ENCODE assay signal across 12 cellular contexts in the genomic region with DNA sequence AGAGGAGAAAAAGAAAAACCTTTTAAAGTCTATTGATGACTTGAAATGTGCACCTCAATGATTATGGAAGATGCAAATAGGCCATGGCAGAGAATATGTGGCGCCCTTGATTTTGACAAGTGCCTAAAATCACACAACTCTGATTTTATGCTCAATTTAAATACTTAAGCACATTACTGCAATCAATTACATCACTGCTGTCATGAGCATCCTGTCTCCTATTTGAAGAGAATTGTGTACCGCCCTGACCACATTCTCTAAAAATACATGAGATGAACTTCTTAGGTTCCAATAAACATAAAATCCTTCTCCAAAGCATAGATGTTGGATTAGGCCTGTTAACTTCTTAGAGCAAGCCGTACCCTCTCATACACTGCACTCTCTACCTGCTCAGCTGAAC. TPM values are rescaled to one million over a fixed set of nuclear protein-coding genes. Genes with fewer than 3 reads are reported as not detected.
DNase-seq lines count a peak whose midpoint lies in the region; ATAC-seq and TF ChIP-seq lines count a peak whose summit lies in the region.
"Had no signal": no experiment of that assay in that cellular context is flagged by ENCODE, and none has a peak within 500 bp of the region (broad histone marks: within the 10 kb centered on the region; RNA-seq: fewer than 3 reads in every experiment).

No MANE protein-coding gene starts in this region.

- CTCF ChIA-PET in CD4-positive, alpha-beta T cell (lab: Charles Lee), result interaction anchor here (1.3 kb wide), 1 partner anchor 14 kb away, joined by 3 read pairs; no protein-coding TSS in a partner anchor
- CTCF ChIA-PET in HCT116 (lab: Charles Lee), result interaction anchor here (0.6 kb wide), 1 partner anchor 26 kb away, joined by 4 read pairs; no protein-coding TSS in a partner anchor

- peaks cover 16% of the 10 kb centered on the region for H3K36me3 Mint-ChIP-seq in CD4-positive, alpha-beta T cell (ENCODE audit: low read depth)
- H3K36me3 Mint-ChIP-seq in activated naive CD8-positive, alpha-beta T cell treated with anti-CD3 and anti-CD28 coated beads, Interleukin-2, amount 50 U/mL, for 24 hours (ENCODE audit: low read depth), result no peaks in the 10 kb centered on the region
- H3K36me3 Mint-ChIP-seq in nephron (ENCODE audit: low read depth), result no peaks in the 10 kb centered on the region

- H3K36me3 ChIP-seq in HCT116 (ENCODE audit: control insufficient read depth in 1 of 2, insufficient read depth in 2 of 2, low read length in 2 of 2), result no peaks in the 10 kb centered on the region

- no peak for TF ChIP-seq CTCF in CD4-positive, alpha-beta T cell (IDR thresholded peaks at IDR 0.05)
- no peak for TF ChIP-seq CTCF in HCT116 (IDR thresholded peaks at IDR 0.05 in 2 of 3, conservative IDR thresholded peaks at IDR 0.05 in 1 of 3; ENCODE audit: borderline replicate concordance in 1 of 3, insufficient read depth in 1 of 3, low read depth in 2 of 3, low read length in 2 of 3)
- no peak for TF ChIP-seq CTCF in nephron (IDR thresholded peaks at IDR 0.05; ENCODE audit: unreplicated experiment in 3 of 3)

- no peaks in the 10 kb centered on the region for H3K9me2 ChIP-seq in HCT116 (ENCODE audit: insufficient read depth)

- POLR2A ChIA-PET in CD4-positive, alpha-beta T cell (lab: Charles Lee), result interaction anchor here (1.5 to 3.9 kb wide), 3 partner anchors 145 to 236 kb away, joined by 4 to 24 read pairs (median 6); a partner anchor contains a TSS
- POLR2A ChIA-PET in HCT116 (lab: Charles Lee), result no interaction called here

- no peak overlapping the region for H3K4me3 ChIP-seq in HCT116 (replicated peaks in 1 of 2; ENCODE audit: low read depth in 1 of 2, low read length in 2 of 2)

- no peak overlapping the region for H3K27ac ChIP-seq in CD4-positive, alpha-beta T cell (ENCODE audit: low read depth, low read length)
- H3K27ac ChIP-seq in HCT116 (ENCODE audit: low read depth, low read length), result no peak overlapping the region

- no peak for TF ChIP-seq RAD21 in HCT116 (IDR thresholded peaks at IDR 0.05; ENCODE audit: low read depth)

- TF ChIP-seq POLR2A in HCT116 (IDR thresholded peaks at IDR 0.05; ENCODE audit: borderline replicate concordance, extremely low read depth, insufficient read depth, insufficient read length), result no peak

- peak overlapping the region; percentile 93 for H3K4me3 Mint-ChIP-seq in CD4-positive, alpha-beta T cell
- H3K4me3 Mint-ChIP-seq in activated naive CD8-positive, alpha-beta T cell treated with anti-CD3 and anti-CD28 coated beads, Interleukin-2, amount 50 U/mL, for 24 hours, result peak overlapping the region; percentile 89
- H3K4me3 Mint-ChIP-seq in nephron, result peak overlapping the region; percentile 81 to 93 (median 87)

- RAD21 ChIA-PET in HCT116 (lab: Charles Lee; ENCODE audit: low non-redundant PET in 1 of 2, low total read pairs in 2 of 2, uncharacterized antibody in 2 of 2, unreplicated experiment in 2 of 2), result no interaction called here

- H3K4me2 ChIP-seq in HCT116 (ENCODE audit: low read length), result 0 out of 2 replicates have a peak overlapping the region, but pooled peaks have one; percentile 99

- H3K4me1 Mint-ChIP-seq in CD4-positive, alpha-beta T cell (ENCODE audit: low read depth), result peaks cover 40% of the 10 kb centered on the region
- H3K4me1 Mint-ChIP-seq in activated naive CD8-positive, alpha-beta T cell treated with anti-CD3 and anti-CD28 coated beads, Interleukin-2, amount 50 U/mL, for 24 hours, result peaks cover 24% of the 10 kb centered on the region
- H3K4me1 Mint-ChIP-seq in nephron, result peaks cover 26% of the 10 kb centered on the region

- H3K9me3 Mint-ChIP-seq in CD4-positive, alpha-beta T cell, result no peaks in the 10 kb centered on the region
- H3K9me3 Mint-ChIP-seq in activated naive CD8-positive, alpha-beta T cell treated with anti-CD3 and anti-CD28 coated beads, Interleukin-2, amount 50 U/mL, for 24 hours, result no peaks in the 10 kb centered on the region
- no peaks in the 10 kb centered on the region for H3K9me3 Mint-ChIP-seq in nephron

- H4K20me1 ChIP-seq in HCT116 (ENCODE audit: insufficient read depth), result no peaks in the 10 kb centered on the region

- no peak overlapping the region for H3K9ac ChIP-seq in HCT116 (ENCODE audit: low read length)

- H3K27me3 ChIP-seq in CD4-positive, alpha-beta T cell (ENCODE audit: control insufficient read depth, insufficient read depth, low read length), result no peaks in the 10 kb centered on the region
- no peaks in the 10 kb centered on the region for H3K27me3 ChIP-seq in HCT116 (ENCODE audit: insufficient read depth, low read length)

- H3K27ac Mint-ChIP-seq in CD4-positive, alpha-beta T cell, result peak overlapping the region; percentile 84
- H3K27ac Mint-ChIP-seq in activated naive CD8-positive, alpha-beta T cell treated with anti-CD3 and anti-CD28 coated beads, Interleukin-2, amount 50 U/mL, for 24 hours, result no peak overlapping the region
- H3K27ac Mint-ChIP-seq in nephron, result peak overlapping the region in 2 of 3 experiments; percentile 29 to 30

- intact Hi-C loops in CD4-positive, alpha-beta T cell (cut with DNase I, micrococcal nuclease), result loop anchor here (5.0 to 10.0 kb wide), 8 partner anchors 104 to 604 kb away; a partner anchor contains a TSS
- intact Hi-C loops in HCT116 (cut with micrococcal nuclease), result loop anchor here (5.0 to 10.0 kb wide), 2 partner anchors 154 to 242 kb away; a partner anchor contains a TSS

- no peak overlapping the region for H2AFZ ChIP-seq in HCT116 (ENCODE audit: low read depth, low read length, poor library complexity, severe bottlenecking)

- ATAC-seq in CD4-positive, alpha-beta T cell (ENCODE audit: poor library complexity), result no peak
- ATAC-seq in HCT116 (no peak), HG02885 (IDR thresholded peaks at IDR 0.05; ENCODE audit: poor library complexity, unreplicated experiment) (no peak), GM18498 (IDR thresholded peaks at IDR 0.05; ENCODE audit: unreplicated experiment) (no peak)
- ATAC-seq in activated naive CD8-positive, alpha-beta T cell treated with anti-CD3 and anti-CD28 coated beads, Interleukin-2, amount 50 U/mL, for 24 hours, result no peak

- peaks cover 6 to 23% of the 10 kb centered on the region in 2 experiments for H3K4me1 ChIP-seq in HCT116 (ENCODE audit: control insufficient read depth in 1 of 2, insufficient read depth in 2 of 2, low read length in 2 of 2)

- no TSS peak for BruUV-seq in HCT116 (replicated peaks; lab: Mats Ljungman, UMichigan)

- no peaks in the 10 kb centered on the region for H3K9me3 ChIP-seq in CD4-positive, alpha-beta T cell (ENCODE audit: control insufficient read depth, low read length)
- no peaks in the 10 kb centered on the region for H3K9me3 ChIP-seq in HCT116 (ENCODE audit: control insufficient read depth in 1 of 2, insufficient read depth in 1 of 2, low read depth in 1 of 2, low read length in 2 of 2)

- DNase-seq in CD4-positive, alpha-beta T cell, result no peak
- DNase-seq in HCT116 (ENCODE audit: low read depth, low spot score) (no peak), pons (ENCODE audit: low spot score) (no peak)
- DNase-seq in activated naive CD8-positive, alpha-beta T cell treated with anti-CD3 and anti-CD28 coated beads, Interleukin-2, amount 50 U/mL, for 24 hours, result no peak
- DNase-seq: activated CD4-positive, alpha-beta T cell treated with anti-CD3 and anti-CD28 coated beads, Interleukin-2, amount 50 U/mL, for 1 hour; DMS53; occipital lobe; SIG-M5; stimulated activated CD4-positive, alpha-beta T cell treated with anti-CD3 and anti-CD28 coated beads, Interleukin-1b, Interleukin-23, amount 100 ng/mL, for 48 hours had no signal

- H3K27me3 Mint-ChIP-seq in CD4-positive, alpha-beta T cell, result peaks cover 3% of the 10 kb centered on the region
- peaks cover 6% of the 10 kb centered on the region for H3K27me3 Mint-ChIP-seq in activated naive CD8-positive, alpha-beta T cell treated with anti-CD3 and anti-CD28 coated beads, Interleukin-2, amount 50 U/mL, for 24 hours
- no peaks in the 10 kb centered on the region for H3K27me3 Mint-ChIP-seq in nephron (ENCODE audit: low read depth)

- no peaks in the 10 kb centered on the region for H3K79me2 ChIP-seq in HCT116 (ENCODE audit: insufficient read depth, low read length)

TF ChIP-seq in HCT116, 20 proteins besides CTCF, POLR2A, EP300 and RAD21:
- TF ChIP-seq, protein P1, sequence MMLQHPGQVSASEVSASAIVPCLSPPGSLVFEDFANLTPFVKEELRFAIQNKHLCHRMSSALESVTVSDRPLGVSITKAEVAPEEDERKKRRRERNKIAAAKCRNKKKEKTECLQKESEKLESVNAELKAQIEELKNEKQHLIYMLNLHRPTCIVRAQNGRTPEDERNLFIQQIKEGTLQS (IDR thresholded peaks at IDR 0.05), result no peak
- no peak for TF ChIP-seq SP1 (IDR thresholded peaks at IDR 0.05; ENCODE audit: low read depth)
- no peak for TF ChIP-seq ZNF274 (IDR thresholded peaks at IDR 0.05; ENCODE audit: low read depth, low read length)
- no peak for TF ChIP-seq SRF (IDR thresholded peaks at IDR 0.05; ENCODE audit: low read depth)
- TF ChIP-seq, protein P2, sequence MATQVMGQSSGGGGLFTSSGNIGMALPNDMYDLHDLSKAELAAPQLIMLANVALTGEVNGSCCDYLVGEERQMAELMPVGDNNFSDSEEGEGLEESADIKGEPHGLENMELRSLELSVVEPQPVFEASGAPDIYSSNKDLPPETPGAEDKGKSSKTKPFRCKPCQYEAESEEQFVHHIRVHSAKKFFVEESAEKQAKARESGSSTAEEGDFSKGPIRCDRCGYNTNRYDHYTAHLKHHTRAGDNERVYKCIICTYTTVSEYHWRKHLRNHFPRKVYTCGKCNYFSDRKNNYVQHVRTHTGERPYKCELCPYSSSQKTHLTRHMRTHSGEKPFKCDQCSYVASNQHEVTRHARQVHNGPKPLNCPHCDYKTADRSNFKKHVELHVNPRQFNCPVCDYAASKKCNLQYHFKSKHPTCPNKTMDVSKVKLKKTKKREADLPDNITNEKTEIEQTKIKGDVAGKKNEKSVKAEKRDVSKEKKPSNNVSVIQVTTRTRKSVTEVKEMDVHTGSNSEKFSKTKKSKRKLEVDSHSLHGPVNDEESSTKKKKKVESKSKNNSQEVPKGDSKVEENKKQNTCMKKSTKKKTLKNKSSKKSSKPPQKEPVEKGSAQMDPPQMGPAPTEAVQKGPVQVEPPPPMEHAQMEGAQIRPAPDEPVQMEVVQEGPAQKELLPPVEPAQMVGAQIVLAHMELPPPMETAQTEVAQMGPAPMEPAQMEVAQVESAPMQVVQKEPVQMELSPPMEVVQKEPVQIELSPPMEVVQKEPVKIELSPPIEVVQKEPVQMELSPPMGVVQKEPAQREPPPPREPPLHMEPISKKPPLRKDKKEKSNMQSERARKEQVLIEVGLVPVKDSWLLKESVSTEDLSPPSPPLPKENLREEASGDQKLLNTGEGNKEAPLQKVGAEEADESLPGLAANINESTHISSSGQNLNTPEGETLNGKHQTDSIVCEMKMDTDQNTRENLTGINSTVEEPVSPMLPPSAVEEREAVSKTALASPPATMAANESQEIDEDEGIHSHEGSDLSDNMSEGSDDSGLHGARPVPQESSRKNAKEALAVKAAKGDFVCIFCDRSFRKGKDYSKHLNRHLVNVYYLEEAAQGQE (IDR thresholded peaks at IDR 0.05; ENCODE audit: low read depth), result no peak
- TF ChIP-seq CBX3 (IDR thresholded peaks at IDR 0.05; ENCODE audit: low read depth), result no peak
TF ChIP-seq in HCT116: peak in this region for 0.

RNA-seq across cellular contexts. Expression of a gene that starts 1.6 kb away (rescaled TPM):
- 10 to 100 TPM; 10.4 to 11.4 TPM for total RNA-seq in CD4-positive, alpha-beta T cell
- 2.7 TPM for total RNA-seq in HCT116 (2021; ENCODE audit: unreplicated experiment)
- 0.75 and 0.89 TPM in 2 replicates for polyA plus RNA-seq in HCT116 (2012)

RNA-seq across cellular contexts. Expression of a gene that starts 2.0 kb away (rescaled TPM):
- total RNA-seq in CD4-positive, alpha-beta T cell, result under 1 TPM; 0.08 to 0.19 TPM
- 0.89 TPM for total RNA-seq in HCT116 (2021; ENCODE audit: unreplicated experiment)
- 0.26 and 0.38 TPM in 2 replicates for polyA plus RNA-seq in HCT116 (2012)
